9 cellular contexts compared by ENCODE assay signal in genomic region chr7:77269360-77270075, GRCh38.
DNase-seq lines count a peak whose midpoint lies in the region; ATAC-seq, FAIRE-seq and TF ChIP-seq lines count a peak whose summit lies in the region.
"Had no signal": no experiment of that assay in that cellular context is flagged by ENCODE, and none has a peak within 500 bp of the region (broad histone marks: within the 10 kb centered on the region; RNA-seq: fewer than 3 reads in every experiment).

No MANE protein-coding gene starts in this region.

- no peaks in the 10 kb centered on the region for H3K36me3 ChIP-seq in OCI-LY7 (ENCODE audit: insufficient read depth, low read length)
- H3K36me3 ChIP-seq in pancreas: no peaks in the 10 kb centered on the region
- H3K36me3 ChIP-seq in BE2C: no peaks in the 10 kb centered on the region
- H3K36me3 ChIP-seq: adrenal gland had no signal

- H3K9me2 ChIP-seq in OCI-LY7 (ENCODE audit: insufficient read depth, low read length): no peaks in the 10 kb centered on the region

- ATAC-seq in GM19023 (IDR thresholded peaks at IDR 0.05; ENCODE audit: unreplicated experiment): peak; percentile 64
- ATAC-seq in HG02970 (IDR thresholded peaks at IDR 0.05; ENCODE audit: low FRiP score, unreplicated experiment): peak; percentile 66
- peak in 3 of 4 donors; percentile 30 to 61 (median 47) for ATAC-seq in pancreas

- no peak overlapping the region for H3K4me3 Mint-ChIP-seq in activated naive CD4-positive, alpha-beta T cell treated with anti-CD3 and anti-CD28 coated beads, Interleukin-2, amount 10 ng/mL, durations not matched to agents 7 days and 5 days

- peaks cover 13% of the 10 kb centered on the region for H3K4me1 ChIP-seq in OCI-LY7 (ENCODE audit: insufficient read depth, low read length, poor library complexity, severe bottlenecking)
- no peaks in the 10 kb centered on the region for H3K4me1 ChIP-seq in pancreas
- no peaks in the 10 kb centered on the region for H3K4me1 ChIP-seq in BE2C

- H3K4me3 ChIP-seq in OCI-LY7 (ENCODE audit: low read depth, low read length, poor library complexity, severe bottlenecking) (no peak overlapping the region), pancreas (no peak overlapping the region), BE2C (ENCODE audit: low read depth, low read length) (no peak overlapping the region)
- H3K4me3 ChIP-seq: adrenal gland had no signal

- H3K79me2 ChIP-seq in OCI-LY7 (ENCODE audit: insufficient read depth, low read depth, low read length): no peaks in the 10 kb centered on the region

- H3K27me3 Mint-ChIP-seq in activated naive CD4-positive, alpha-beta T cell treated with anti-CD3 and anti-CD28 coated beads, Interleukin-2, amount 10 ng/mL, durations not matched to agents 7 days and 5 days: no peaks in the 10 kb centered on the region

- WGBS in pancreas, 2 donors: 84% methylated on average over 4 of the region's 4 CpGs

- no peak for TF ChIP-seq CTCF in OCI-LY7 (conservative IDR thresholded peaks at IDR 0.05; ENCODE audit: low read length)
- TF ChIP-seq CTCF in pancreas (IDR thresholded peaks at IDR 0.05): no peak
- no peak for TF ChIP-seq CTCF in BE2C (IDR thresholded peaks at IDR 0.05; ENCODE audit: low read depth, low read length)

- no peak overlapping the region for H3K27ac Mint-ChIP-seq in activated naive CD4-positive, alpha-beta T cell treated with anti-CD3 and anti-CD28 coated beads, Interleukin-2, amount 10 ng/mL, durations not matched to agents 7 days and 5 days

- H3K9me3 Mint-ChIP-seq in activated naive CD4-positive, alpha-beta T cell treated with anti-CD3 and anti-CD28 coated beads, Interleukin-2, amount 10 ng/mL, durations not matched to agents 7 days and 5 days: no peaks in the 10 kb centered on the region

- BruUV-seq in OCI-LY7 (replicated peaks; lab: Mats Ljungman, UMichigan): no TSS peak

- H3K27me3 ChIP-seq in pancreas (no peaks in the 10 kb centered on the region), BE2C (no peaks in the 10 kb centered on the region)
- H3K27me3 ChIP-seq: adrenal gland had no signal

- FAIRE-seq in pancreas (lab: Jason Lieb, UNC): peak; percentile 5
- FAIRE-seq in frontal cortex (lab: Jason Lieb, UNC): no peak

- peak overlapping the region; percentile 39; the same call in 1 of the 2 replicates for H2AFZ ChIP-seq in OCI-LY7 (ENCODE audit: low read length)

- H3K27ac ChIP-seq in OCI-LY7 (ENCODE audit: low read depth, low read length, poor library complexity, severe bottlenecking): no peak overlapping the region
- H3K27ac ChIP-seq in pancreas: no peak overlapping the region

- intact Hi-C loops in OCI-LY7 (cut with micrococcal nuclease; ENCODE audit: unreplicated experiment): no loop called here
- intact Hi-C loops in pancreas (cut with DNase I): no loop called here

- POLR2A ChIA-PET in OCI-LY7 (lab: Charles Lee): interaction anchor here (1.2 kb wide), 1 partner anchor 403 kb away, joined by 3 read pairs; no protein-coding TSS in a partner anchor

- H4K20me1 ChIP-seq in OCI-LY7 (ENCODE audit: insufficient read depth, low read length): no peaks in the 10 kb centered on the region

- H3K4me2 ChIP-seq in OCI-LY7 (ENCODE audit: low read length): peak overlapping the region; percentile 38

- CTCF ChIA-PET in OCI-LY7 (lab: Charles Lee; ENCODE audit: unreplicated experiment): interaction anchor here (0.7 kb wide), 1 partner anchor 17 kb away, joined by 3 read pairs; no protein-coding TSS in a partner anchor
- CTCF ChIA-PET in activated naive CD4-positive, alpha-beta T cell treated with anti-CD3 and anti-CD28 coated beads, Interleukin-2, amount 10 ng/mL, durations not matched to agents 7 days and 5 days (lab: Charles Lee): interaction anchor here (1.2 kb wide), 1 partner anchor 39 kb away, joined by 3 read pairs; no protein-coding TSS in a partner anchor

- DNase-seq in OCI-LY7 (ENCODE audit: low spot score) (peak; percentile 51), pancreas (no peak), BE2C (no peak), frontal cortex (ENCODE audit: low spot score in 2 of 2) (no peak)
- no peak for DNase-seq in activated naive CD4-positive, alpha-beta T cell treated with anti-CD3 and anti-CD28 coated beads, Interleukin-2, amount 10 ng/mL, durations not matched to agents 7 days and 5 days
- DNase-seq in activated effector memory CD4-positive, alpha-beta T cell treated with anti-CD3 and anti-CD28 coated beads, Interleukin-2, amount 50 U/mL, for 16 hours: no peak

- H3K4me1 Mint-ChIP-seq in activated naive CD4-positive, alpha-beta T cell treated with anti-CD3 and anti-CD28 coated beads, Interleukin-2, amount 10 ng/mL, durations not matched to agents 7 days and 5 days: peaks cover 10% of the 10 kb centered on the region

- H3K9me3 ChIP-seq in OCI-LY7 (ENCODE audit: low read length) (no peaks in the 10 kb centered on the region), pancreas (no peaks in the 10 kb centered on the region), BE2C (no peaks in the 10 kb centered on the region)
- H3K9me3 ChIP-seq: adrenal gland had no signal

- H3K36me3 Mint-ChIP-seq in activated naive CD4-positive, alpha-beta T cell treated with anti-CD3 and anti-CD28 coated beads, Interleukin-2, amount 10 ng/mL, durations not matched to agents 7 days and 5 days: peaks cover 1% of the 10 kb centered on the region
